20 cellular contexts compared by ENCODE assay signal in genomic region chr4:132827522-132827921, GRCh38.
A peak's percentile ranks its signal among the peaks of the same experiment; 100 is the strongest.
DNase-seq lines count a peak whose midpoint lies in the region; ATAC-seq, FAIRE-seq and TF ChIP-seq lines count a peak whose summit lies in the region.
"Had no signal": no experiment of that assay in that cellular context is flagged by ENCODE, and none has a peak within 500 bp of the region (broad histone marks: within the 10 kb centered on the region; RNA-seq: fewer than 3 reads in every experiment).

No MANE protein-coding gene starts in this region.

- intact Hi-C loops in endothelial cell of umbilical vein (cut with micrococcal nuclease), result no loop called here
- intact Hi-C loops in activated CD8-positive, alpha-beta T cell treated with anti-CD3 and anti-CD28 coated beads for 36 hours (cut with micrococcal nuclease), result no loop called here
- intact Hi-C loops in activated CD4-positive, alpha-beta T cell treated with anti-CD3 and anti-CD28 coated beads for 36 hours (cut with DNase I, micrococcal nuclease), result no loop called here

- peak overlapping the region; percentile 31 for H2AFZ ChIP-seq in endothelial cell of umbilical vein (ENCODE audit: low read depth, low read length)

- dilution Hi-C loops in endothelial cell of umbilical vein (cut with MboI; ENCODE audit: extremely low pct_ligation_motif_present, low sequenced_read_pairs), result no loop called here

- H3K9me1 ChIP-seq in endothelial cell of umbilical vein (replicated peaks; ENCODE audit: control insufficient read depth, extremely low read depth, insufficient read depth, low read length), result no peaks in the 10 kb centered on the region

- DNase-seq in endothelial cell of umbilical vein (ENCODE audit: low read depth, low spot score) (no peak), GM19238 (ENCODE audit: insufficient read length, low spot score) (no peak), glomerular visceral epithelial cell (ENCODE audit: extremely low spot score) (no peak)
- no peak for DNase-seq in activated CD8-positive, alpha-beta T cell treated with anti-CD3 and anti-CD28 coated beads for 36 hours
- no peak for DNase-seq in activated CD4-positive, alpha-beta T cell treated with anti-CD3 and anti-CD28 coated beads for 36 hours
- DNase-seq: activated CD4-positive, alpha-beta T cell treated with anti-CD3 and anti-CD28 coated beads, Interleukin-2, amount 10 ng/mL, durations not matched to agents 24 days and 14 days; activated naive CD8-positive, alpha-beta T cell treated with anti-CD3 and anti-CD28 coated beads, Interleukin-2, amount 10 ng/mL, durations not matched to agents 7 days and 5 days; activated T-cell treated with anti-CD3 and anti-CD28 coated beads, Interleukin-2, amount 50 U/mL, for 24 hours; KG1; mucosa of descending colon; NCI-H1436; NCI-H2227 treated with DMSO at 0.1 percent for 48 hours; ovary; stimulated activated CD4-positive, alpha-beta T cell treated with anti-CD3 and anti-CD28 coated beads, Interleukin-4, amount 100 ng/mL, for 1 hour; stimulated activated CD8-positive, alpha-beta memory T cell treated with anti-CD3 and anti-CD28 coated beads, Interleukin-4, amount 100 ng/mL, for 48 hours; T-helper 9 cell had no signal

- H4K20me1 ChIP-seq in endothelial cell of umbilical vein (replicated peaks; ENCODE audit: control insufficient read depth, extremely low read depth, insufficient read depth, low read length), result no peaks in the 10 kb centered on the region

- TF ChIP-seq POLR2A in endothelial cell of umbilical vein (IDR thresholded peaks at IDR 0.05; ENCODE audit: low read depth, low read length), result no peak

- H3K9me3 Mint-ChIP-seq in activated CD8-positive, alpha-beta T cell treated with anti-CD3 and anti-CD28 coated beads for 36 hours, result peaks cover 3% of the 10 kb centered on the region
- peaks cover 2% of the 10 kb centered on the region for H3K9me3 Mint-ChIP-seq in activated CD4-positive, alpha-beta T cell treated with anti-CD3 and anti-CD28 coated beads for 36 hours (ENCODE audit: low read depth)
- H3K9me3 Mint-ChIP-seq: activated CD4-positive, alpha-beta T cell treated with anti-CD3 and anti-CD28 coated beads, Interleukin-2, amount 10 ng/mL, durations not matched to agents 24 days and 14 days had no signal

- H3K4me1 ChIP-seq in endothelial cell of umbilical vein (ENCODE audit: control insufficient read depth, extremely low read depth, insufficient read depth, low read length), result no peaks in the 10 kb centered on the region

- FAIRE-seq in endothelial cell of umbilical vein (lab: Jason Lieb, UNC), result no peak
- FAIRE-seq: bronchial epithelial cell had no signal

- CTCF ChIA-PET in endothelial cell of umbilical vein (lab: Charles Lee), result no interaction called here
- CTCF ChIA-PET in activated CD8-positive, alpha-beta T cell treated with anti-CD3 and anti-CD28 coated beads for 36 hours (lab: Charles Lee), result no interaction called here
- CTCF ChIA-PET in activated CD4-positive, alpha-beta T cell treated with anti-CD3 and anti-CD28 coated beads for 36 hours (lab: Charles Lee), result no interaction called here

- H3K4me2 ChIP-seq in endothelial cell of umbilical vein (ENCODE audit: insufficient read depth, low read length), result no peak overlapping the region

- H3K27me3 Mint-ChIP-seq in activated CD8-positive, alpha-beta T cell treated with anti-CD3 and anti-CD28 coated beads for 36 hours, result no peaks in the 10 kb centered on the region
- no peaks in the 10 kb centered on the region for H3K27me3 Mint-ChIP-seq in activated CD4-positive, alpha-beta T cell treated with anti-CD3 and anti-CD28 coated beads for 36 hours
- H3K27me3 Mint-ChIP-seq: activated CD4-positive, alpha-beta T cell treated with anti-CD3 and anti-CD28 coated beads, Interleukin-2, amount 10 ng/mL, durations not matched to agents 24 days and 14 days; activated naive CD8-positive, alpha-beta T cell treated with anti-CD3 and anti-CD28 coated beads, Interleukin-2, amount 10 ng/mL, durations not matched to agents 7 days and 5 days; activated T-cell treated with anti-CD3 and anti-CD28 coated beads, Interleukin-2, amount 50 U/mL, for 24 hours had no signal

- no peak overlapping the region for H3K4me3 ChIP-seq in endothelial cell of umbilical vein (replicated peaks in 1 of 3; ENCODE audit: insufficient read depth in 1 of 3, low read depth in 1 of 3, low read length in 3 of 3)
- H3K4me3 ChIP-seq: mucosa of descending colon, ovary had no signal

- H3K27me3 ChIP-seq in endothelial cell of umbilical vein (ENCODE audit: control insufficient read depth in 2 of 2, insufficient read depth in 2 of 2, low read length in 2 of 2), result no peaks in the 10 kb centered on the region
- H3K27me3 ChIP-seq: ovary had no signal

- no TSS peak for BruUV-seq in endothelial cell of umbilical vein (replicated peaks; lab: Mats Ljungman, UMichigan)

- no peak overlapping the region for H3K27ac Mint-ChIP-seq in activated CD8-positive, alpha-beta T cell treated with anti-CD3 and anti-CD28 coated beads for 36 hours
- no peak overlapping the region for H3K27ac Mint-ChIP-seq in activated CD4-positive, alpha-beta T cell treated with anti-CD3 and anti-CD28 coated beads for 36 hours
- H3K27ac Mint-ChIP-seq: activated CD4-positive, alpha-beta T cell treated with anti-CD3 and anti-CD28 coated beads, Interleukin-2, amount 10 ng/mL, durations not matched to agents 24 days and 14 days; activated naive CD8-positive, alpha-beta T cell treated with anti-CD3 and anti-CD28 coated beads, Interleukin-2, amount 10 ng/mL, durations not matched to agents 7 days and 5 days; activated T-cell treated with anti-CD3 and anti-CD28 coated beads, Interleukin-2, amount 50 U/mL, for 24 hours had no signal

- no peak overlapping the region for H3K4me3 Mint-ChIP-seq in activated CD8-positive, alpha-beta T cell treated with anti-CD3 and anti-CD28 coated beads for 36 hours
- H3K4me3 Mint-ChIP-seq in activated CD4-positive, alpha-beta T cell treated with anti-CD3 and anti-CD28 coated beads for 36 hours, result no peak overlapping the region
- H3K4me3 Mint-ChIP-seq: activated CD4-positive, alpha-beta T cell treated with anti-CD3 and anti-CD28 coated beads, Interleukin-2, amount 10 ng/mL, durations not matched to agents 24 days and 14 days; activated naive CD8-positive, alpha-beta T cell treated with anti-CD3 and anti-CD28 coated beads, Interleukin-2, amount 10 ng/mL, durations not matched to agents 7 days and 5 days; activated T-cell treated with anti-CD3 and anti-CD28 coated beads, Interleukin-2, amount 50 U/mL, for 24 hours had no signal

- H3K79me2 ChIP-seq in endothelial cell of umbilical vein (ENCODE audit: control insufficient read depth, insufficient read depth, low read length), result no peaks in the 10 kb centered on the region

- ATAC-seq in GM18868 (IDR thresholded peaks at IDR 0.05; ENCODE audit: unreplicated experiment) (peak; percentile 94), HG02840 (IDR thresholded peaks at IDR 0.05; ENCODE audit: low FRiP score, unreplicated experiment) (peak; percentile 56), HG03439 (IDR thresholded peaks at IDR 0.05; ENCODE audit: unreplicated experiment) (peak; percentile 70)
- no peak for ATAC-seq in activated CD8-positive, alpha-beta T cell treated with anti-CD3 and anti-CD28 coated beads for 36 hours
- ATAC-seq in activated CD4-positive, alpha-beta T cell treated with anti-CD3 and anti-CD28 coated beads for 36 hours, result no peak
- ATAC-seq: mucosa of descending colon had no signal

- no peaks in the 10 kb centered on the region for H3K9me3 ChIP-seq in endothelial cell of umbilical vein (replicated peaks; ENCODE audit: control insufficient read depth, insufficient read depth, low read length)
- H3K9me3 ChIP-seq: ovary had no signal

- H3K9ac ChIP-seq in endothelial cell of umbilical vein (replicated peaks; ENCODE audit: extremely low read depth, insufficient read depth, low read length), result no peak overlapping the region

- H3K27ac ChIP-seq in endothelial cell of umbilical vein (ENCODE audit: insufficient read depth, low read depth, low read length), result no peak overlapping the region
- H3K27ac ChIP-seq: ovary had no signal

- H3K36me3 ChIP-seq in endothelial cell of umbilical vein (ENCODE audit: control insufficient read depth in 2 of 2, extremely low read depth in 1 of 2, insufficient read depth in 2 of 2, low read length in 2 of 2), result no peaks in the 10 kb centered on the region
- H3K36me3 ChIP-seq: ovary had no signal

- POLR2A ChIA-PET in endothelial cell of umbilical vein (lab: Charles Lee), result no interaction called here
- POLR2A ChIA-PET in activated CD8-positive, alpha-beta T cell treated with anti-CD3 and anti-CD28 coated beads for 36 hours (lab: Charles Lee), result no interaction called here
- POLR2A ChIA-PET in activated CD4-positive, alpha-beta T cell treated with anti-CD3 and anti-CD28 coated beads for 36 hours (lab: Charles Lee), result no interaction called here

- TF ChIP-seq CTCF in endothelial cell of umbilical vein (IDR thresholded peaks at IDR 0.05; ENCODE audit: extremely low read depth in 1 of 2, insufficient read depth in 1 of 2, low read depth in 1 of 2, low read length in 2 of 2), result no peak
- no peak for TF ChIP-seq CTCF in activated CD8-positive, alpha-beta T cell treated with anti-CD3 and anti-CD28 coated beads for 36 hours (IDR thresholded peaks at IDR 0.05)

- no peaks in the 10 kb centered on the region for H3K36me3 Mint-ChIP-seq in activated CD8-positive, alpha-beta T cell treated with anti-CD3 and anti-CD28 coated beads for 36 hours (ENCODE audit: low read depth)
- no peaks in the 10 kb centered on the region for H3K36me3 Mint-ChIP-seq in activated CD4-positive, alpha-beta T cell treated with anti-CD3 and anti-CD28 coated beads for 36 hours (ENCODE audit: low read depth)
- H3K36me3 Mint-ChIP-seq: activated naive CD8-positive, alpha-beta T cell treated with anti-CD3 and anti-CD28 coated beads, Interleukin-2, amount 10 ng/mL, durations not matched to agents 7 days and 5 days had no signal

- no peaks in the 10 kb centered on the region for H3K4me1 Mint-ChIP-seq in activated CD8-positive, alpha-beta T cell treated with anti-CD3 and anti-CD28 coated beads for 36 hours (ENCODE audit: low read depth)
- H3K4me1 Mint-ChIP-seq in activated CD4-positive, alpha-beta T cell treated with anti-CD3 and anti-CD28 coated beads for 36 hours, result no peaks in the 10 kb centered on the region
- H3K4me1 Mint-ChIP-seq: activated CD4-positive, alpha-beta T cell treated with anti-CD3 and anti-CD28 coated beads, Interleukin-2, amount 10 ng/mL, durations not matched to agents 24 days and 14 days; activated naive CD8-positive, alpha-beta T cell treated with anti-CD3 and anti-CD28 coated beads, Interleukin-2, amount 10 ng/mL, durations not matched to agents 7 days and 5 days had no signal

TF ChIP-seq in endothelial cell of umbilical vein, 7 proteins besides CTCF, POLR2A, EP300 and RAD21 (continues in another document):
- TF ChIP-seq MAX (IDR thresholded peaks at IDR 0.05; ENCODE audit: insufficient read depth, insufficient read length), result no peak
- TF ChIP-seq FOS (IDR thresholded peaks at IDR 0.05; ENCODE audit: borderline replicate concordance, insufficient read depth, low read length), result no peak
- no peak for TF ChIP-seq MYC (IDR thresholded peaks at IDR 0.05; ENCODE audit: low read depth, low read length)
- no peak for TF ChIP-seq GATA2 (IDR thresholded peaks at IDR 0.05; ENCODE audit: insufficient read depth, insufficient read length, low read depth, low read length)

Comparison
In these comparisons a context has a peak if more than half of its experiments do, and no peak if none do; other contexts are left out.
1. ATAC-seq: peak in GM18868 (single experiment), HG02840 (single experiment) and HG03439 (single experiment); none in activated CD8-positive, alpha-beta T cell treated with anti-CD3 and anti-CD28 coated beads for 36 hours (single experiment) and activated CD4-positive, alpha-beta T cell treated with anti-CD3 and anti-CD28 coated beads for 36 hours (single experiment).